In the genomic region with DNA sequence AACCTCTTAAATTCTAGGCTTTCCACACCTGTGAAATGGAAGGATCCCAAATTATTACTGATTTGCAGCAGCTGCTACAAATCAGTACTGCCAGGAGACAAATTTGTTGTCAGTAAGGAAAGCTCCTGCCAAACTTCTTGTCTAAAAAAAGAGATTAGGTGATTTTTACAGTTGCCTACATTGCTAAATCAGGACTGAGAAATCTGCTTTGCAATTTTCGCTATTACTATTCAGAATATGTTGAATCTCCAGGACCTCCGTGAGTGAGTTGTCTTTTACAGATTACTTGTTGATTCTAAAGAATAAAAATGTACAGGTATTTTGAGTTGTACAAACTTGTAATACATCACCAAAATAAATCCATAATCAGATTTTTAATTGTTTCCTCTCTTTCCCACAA, we compare ENCODE assay signal across 1 cellular context.
TF ChIP-seq lines count a peak whose summit lies in the region.

No MANE protein-coding gene starts in this region.

TF ChIP-seq in GM23338, 12 proteins besides CTCF, POLR2A, EP300 and RAD21 (continued from another document):
- TF ChIP-seq, protein P1, sequence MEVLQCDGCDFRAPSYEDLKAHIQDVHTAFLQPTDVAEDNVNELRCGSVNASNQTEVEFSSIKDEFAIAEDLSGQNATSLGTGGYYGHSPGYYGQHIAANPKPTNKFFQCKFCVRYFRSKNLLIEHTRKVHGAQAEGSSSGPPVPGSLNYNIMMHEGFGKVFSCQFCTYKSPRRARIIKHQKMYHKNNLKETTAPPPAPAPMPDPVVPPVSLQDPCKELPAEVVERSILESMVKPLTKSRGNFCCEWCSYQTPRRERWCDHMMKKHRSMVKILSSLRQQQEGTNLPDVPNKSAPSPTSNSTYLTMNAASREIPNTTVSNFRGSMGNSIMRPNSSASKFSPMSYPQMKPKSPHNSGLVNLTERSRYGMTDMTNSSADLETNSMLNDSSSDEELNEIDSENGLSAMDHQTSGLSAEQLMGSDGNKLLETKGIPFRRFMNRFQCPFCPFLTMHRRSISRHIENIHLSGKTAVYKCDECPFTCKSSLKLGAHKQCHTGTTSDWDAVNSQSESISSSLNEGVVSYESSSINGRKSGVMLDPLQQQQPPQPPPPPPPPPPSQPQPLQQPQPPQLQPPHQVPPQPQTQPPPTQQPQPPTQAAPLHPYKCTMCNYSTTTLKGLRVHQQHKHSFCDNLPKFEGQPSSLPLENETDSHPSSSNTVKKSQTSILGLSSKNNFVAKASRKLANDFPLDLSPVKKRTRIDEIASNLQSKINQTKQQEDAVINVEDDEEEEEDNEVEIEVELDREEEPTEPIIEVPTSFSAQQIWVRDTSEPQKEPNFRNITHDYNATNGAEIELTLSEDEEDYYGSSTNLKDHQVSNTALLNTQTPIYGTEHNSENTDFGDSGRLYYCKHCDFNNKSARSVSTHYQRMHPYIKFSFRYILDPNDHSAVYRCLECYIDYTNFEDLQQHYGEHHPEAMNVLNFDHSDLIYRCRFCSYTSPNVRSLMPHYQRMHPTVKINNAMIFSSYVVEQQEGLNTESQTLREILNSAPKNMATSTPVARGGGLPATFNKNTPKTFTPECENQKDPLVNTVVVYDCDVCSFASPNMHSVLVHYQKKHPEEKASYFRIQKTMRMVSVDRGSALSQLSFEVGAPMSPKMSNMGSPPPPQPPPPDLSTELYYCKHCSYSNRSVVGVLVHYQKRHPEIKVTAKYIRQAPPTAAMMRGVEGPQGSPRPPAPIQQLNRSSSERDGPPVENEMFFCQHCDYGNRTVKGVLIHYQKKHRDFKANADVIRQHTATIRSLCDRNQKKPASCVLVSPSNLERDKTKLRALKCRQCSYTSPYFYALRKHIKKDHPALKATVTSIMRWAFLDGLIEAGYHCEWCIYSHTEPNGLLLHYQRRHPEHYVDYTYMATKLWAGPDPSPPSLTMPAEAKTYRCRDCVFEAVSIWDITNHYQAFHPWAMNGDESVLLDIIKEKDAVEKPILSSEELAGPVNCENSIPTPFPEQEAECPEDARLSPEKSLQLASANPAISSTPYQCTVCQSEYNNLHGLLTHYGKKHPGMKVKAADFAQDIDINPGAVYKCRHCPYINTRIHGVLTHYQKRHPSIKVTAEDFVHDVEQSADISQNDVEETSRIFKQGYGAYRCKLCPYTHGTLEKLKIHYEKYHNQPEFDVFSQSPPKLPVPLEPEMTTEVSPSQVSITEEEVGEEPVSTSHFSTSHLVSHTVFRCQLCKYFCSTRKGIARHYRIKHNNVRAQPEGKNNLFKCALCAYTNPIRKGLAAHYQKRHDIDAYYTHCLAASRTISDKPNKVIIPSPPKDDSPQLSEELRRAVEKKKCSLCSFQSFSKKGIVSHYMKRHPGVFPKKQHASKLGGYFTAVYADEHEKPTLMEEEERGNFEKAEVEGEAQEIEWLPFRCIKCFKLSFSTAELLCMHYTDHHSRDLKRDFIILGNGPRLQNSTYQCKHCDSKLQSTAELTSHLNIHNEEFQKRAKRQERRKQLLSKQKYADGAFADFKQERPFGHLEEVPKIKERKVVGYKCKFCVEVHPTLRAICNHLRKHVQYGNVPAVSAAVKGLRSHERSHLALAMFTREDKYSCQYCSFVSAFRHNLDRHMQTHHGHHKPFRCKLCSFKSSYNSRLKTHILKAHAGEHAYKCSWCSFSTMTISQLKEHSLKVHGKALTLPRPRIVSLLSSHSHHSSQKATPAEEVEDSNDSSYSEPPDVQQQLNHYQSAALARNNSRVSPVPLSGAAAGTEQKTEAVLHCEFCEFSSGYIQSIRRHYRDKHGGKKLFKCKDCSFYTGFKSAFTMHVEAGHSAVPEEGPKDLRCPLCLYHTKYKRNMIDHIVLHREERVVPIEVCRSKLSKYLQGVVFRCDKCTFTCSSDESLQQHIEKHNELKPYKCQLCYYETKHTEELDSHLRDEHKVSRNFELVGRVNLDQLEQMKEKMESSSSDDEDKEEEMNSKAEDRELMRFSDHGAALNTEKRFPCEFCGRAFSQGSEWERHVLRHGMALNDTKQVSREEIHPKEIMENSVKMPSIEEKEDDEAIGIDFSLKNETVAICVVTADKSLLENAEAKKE (CRISPR knock-in tag; IDR thresholded peaks at IDR 0.05): no peak
- no peak for TF ChIP-seq EZH2phosphoT487 (IDR thresholded peaks at IDR 0.05; ENCODE audit: unreplicated experiment)
